8 cellular contexts compared by ENCODE assay signal in genomic region chr2:217510790-217511291, GRCh38.
DNase-seq lines count a peak whose midpoint lies in the region; ATAC-seq and TF ChIP-seq lines count a peak whose summit lies in the region.

No MANE protein-coding gene starts in this region.

- H3K9me3 ChIP-seq in neuron (ENCODE audit: low read length): no peaks in the 10 kb centered on the region

- DNase-seq in GM12864 (ENCODE audit: low read depth) (peak; percentile 40), HT1080 (ENCODE audit: low read depth) (peak; percentile 83), NCI-H748 treated with DMSO at 0.1 percent for 48 hours (lab: John Stamatoyannopoulos, UW) (peak; percentile 81), fibroblast of the conjunctiva (ENCODE audit: low read depth) (peak; percentile 88)
- peak; percentile 54 for DNase-seq in activated CD8-positive, alpha-beta memory T cell treated with anti-CD3 and anti-CD28 coated beads, Interleukin-2, amount 50 U/mL, for 48 hours

- peaks cover 12% of the 10 kb centered on the region for H3K4me1 ChIP-seq in neuron (ENCODE audit: insufficient read depth, low read length)

- H3K4me3 ChIP-seq in GM12864 (ENCODE audit: low read depth, low read length) (no peak overlapping the region), neuron (ENCODE audit: low read length) (no peak overlapping the region)

- ATAC-seq in HG02571 (IDR thresholded peaks at IDR 0.05; ENCODE audit: unreplicated experiment) (no peak), HG03521 (IDR thresholded peaks at IDR 0.05; ENCODE audit: unreplicated experiment) (no peak)

- peak overlapping the region; percentile 89 for H2AFZ ChIP-seq in neuron (ENCODE audit: low read depth, low read length)

- no peaks in the 10 kb centered on the region for H3K36me3 ChIP-seq in neuron (ENCODE audit: insufficient read depth, low read length)

- peak; percentile 71 for TF ChIP-seq CTCF in GM12864 (IDR thresholded peaks at IDR 0.05; ENCODE audit: low read depth, low read length, missing control alignments)

- H3K27me3 ChIP-seq in neuron (ENCODE audit: insufficient read depth, low read length): no peaks in the 10 kb centered on the region
